In the genomic region with DNA sequence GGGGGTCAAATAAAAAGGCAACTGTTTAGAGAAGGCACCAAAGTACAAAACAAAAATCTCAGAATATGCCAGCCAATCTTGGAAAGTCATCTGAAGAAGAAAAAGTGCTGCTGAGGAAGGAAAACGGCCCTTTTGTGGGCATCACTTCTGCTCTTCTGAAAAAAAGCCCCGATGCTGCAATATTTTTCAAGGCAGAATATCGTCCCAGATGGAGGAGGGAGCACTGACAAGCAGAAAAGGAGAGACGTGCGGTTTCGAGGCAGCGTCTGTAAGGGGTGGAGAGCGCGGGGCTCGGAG, we compare ENCODE assay signal across 7 cellular contexts. TPM values are rescaled to one million over a fixed set of nuclear protein-coding genes. Genes with fewer than 3 reads are reported as not detected.
A peak's percentile ranks its signal among the peaks of the same experiment; 100 is the strongest.
DNase-seq lines count a peak whose midpoint lies in the region; ATAC-seq, FAIRE-seq and TF ChIP-seq lines count a peak whose summit lies in the region.

No MANE protein-coding gene starts in this region.

- no peak overlapping the region for H2BK5ac ChIP-seq in IMR-90 (ENCODE audit: low read depth, low read length, poor library complexity, severe bottlenecking)

- H3K36me3 ChIP-seq in IMR-90 (ENCODE audit: control insufficient read depth, insufficient read depth, low read length) (no peaks in the 10 kb centered on the region), pancreas (peaks cover 0 to 3% (median 0%) of the 10 kb centered on the region in 3 donors)

- H2AFZ ChIP-seq in IMR-90 (replicated peaks; ENCODE audit: low read length, poor library complexity), result peak overlapping the region; percentile 93

- peaks cover 13% of the 10 kb centered on the region for H3K27me3 Mint-ChIP-seq in endothelial cell (ENCODE audit: unreplicated experiment)

- no peak for TF ChIP-seq CTCF in GM20000 (IDR thresholded peaks at IDR 0.05; ENCODE audit: extremely low read depth, missing control alignments)
- no peak for TF ChIP-seq CTCF in IMR-90 (conservative IDR thresholded peaks at IDR 0.05; ENCODE audit: low read depth, low read length)
- no peak for TF ChIP-seq CTCF in endothelial cell (IDR thresholded peaks at IDR 0.05; ENCODE audit: unreplicated experiment)
- TF ChIP-seq CTCF in pancreas (IDR thresholded peaks at IDR 0.05), result no peak

- no peaks in the 10 kb centered on the region for H4K20me1 ChIP-seq in IMR-90 (ENCODE audit: insufficient read depth, low read length)

- H3K27ac ChIP-seq in IMR-90 (ENCODE audit: insufficient read depth, low read length) (no peak overlapping the region), pancreas (no peak overlapping the region)

- H3K9me1 ChIP-seq in IMR-90 (ENCODE audit: insufficient read depth, low read length), result no peaks in the 10 kb centered on the region

- H4K91ac ChIP-seq in IMR-90 (ENCODE audit: insufficient read depth, low read depth, low read length), result no peak overlapping the region

- H3K4me1 Mint-ChIP-seq in endothelial cell (ENCODE audit: unreplicated experiment), result peaks cover 20% of the 10 kb centered on the region

- H2BK20ac ChIP-seq in IMR-90 (ENCODE audit: low read depth, low read length), result no peak overlapping the region

- peak overlapping the region; percentile 85 for H3K27ac Mint-ChIP-seq in endothelial cell (ENCODE audit: unreplicated experiment)

- H3K79me1 ChIP-seq in IMR-90 (ENCODE audit: low read depth in 1 of 2, low read length in 2 of 2), result no peaks in the 10 kb centered on the region

- H3K9me3 Mint-ChIP-seq in endothelial cell (ENCODE audit: unreplicated experiment), result no peaks in the 10 kb centered on the region

- TF ChIP-seq RAD21 in IMR-90 (IDR thresholded peaks at IDR 0.05; ENCODE audit: low read length), result no peak

- H3K27me3 ChIP-seq in IMR-90 (ENCODE audit: control insufficient read depth, insufficient read depth, low read length) (peaks cover 39% of the 10 kb centered on the region), pancreas (peaks cover 0 to 7% (median 0%) of the 10 kb centered on the region in 4 donors)

- no peak overlapping the region for H2AK5ac ChIP-seq in IMR-90 (ENCODE audit: low read depth, low read length)

- no peak overlapping the region for H3K9ac ChIP-seq in IMR-90 (ENCODE audit: low read depth, low read length)

- H3K4ac ChIP-seq in IMR-90 (ENCODE audit: low read depth, low read length), result no peak overlapping the region

- no peak for TF ChIP-seq POLR2A in IMR-90 (IDR thresholded peaks at IDR 0.05; ENCODE audit: low read depth, low read length)

- H3K23ac ChIP-seq in IMR-90 (ENCODE audit: low read depth, low read length), result no peak overlapping the region

- intact Hi-C loops in IMR-90 (cut with micrococcal nuclease) (loop anchor here (2.0 to 5.0 kb wide), 2 partner anchors 155 to 215 kb away; a partner anchor contains a TSS), pancreas (cut with DNase I) (no loop called here)

- H3K4me3 Mint-ChIP-seq in endothelial cell (ENCODE audit: unreplicated experiment), result peak overlapping the region; percentile 97

- in situ Hi-C loops in IMR-90 (cut with MboI; ENCODE audit: low sequenced_read_pairs), result no loop called here

- H3K18ac ChIP-seq in IMR-90 (ENCODE audit: low read depth, low read length), result no peak overlapping the region

- H3K4me3 ChIP-seq in IMR-90 (ENCODE audit: insufficient read depth, low read depth, low read length) (peak overlapping the region; percentile 64), pancreas (peak overlapping the region; percentile 47 to 81 (median 70))

- dilution Hi-C loops in IMR-90 (cut with HindIII; ENCODE audit: low sequenced_read_pairs, unreplicated experiment), result no loop called here

- H3K9me3 ChIP-seq in IMR-90 (ENCODE audit: control insufficient read depth, insufficient read depth, low read length) (no peaks in the 10 kb centered on the region), pancreas (no peaks in the 10 kb centered on the region)

- ATAC-seq in IMR-90 (ENCODE audit: low read depth) (peak; percentile 24), pancreas (peak in 3 of 4 donors; percentile 4 to 31 (median 14)), HG03520 (IDR thresholded peaks at IDR 0.05; ENCODE audit: unreplicated experiment) (no peak)

- H2AK9ac ChIP-seq in IMR-90 (replicated peaks; ENCODE audit: low read depth, low read length, poor library complexity), result no peak overlapping the region

- H3K4me2 ChIP-seq in IMR-90 (ENCODE audit: low read depth, low read length), result peak overlapping the region; percentile 98

- CTCF ChIA-PET in IMR-90 (lab: Yijun Ruan, JAX), result interaction anchor here (1.1 kb wide), 1 partner anchor 8 kb away, joined by 6 read pairs; no protein-coding TSS in a partner anchor

- no TSS peak for BruUV-seq in IMR-90 (replicated peaks; lab: Mats Ljungman, UMichigan)

- DNase-seq in GM20000 (ENCODE audit: low spot score) (peak; percentile 22), IMR-90 (no peak), endothelial cell (ENCODE audit: low spot score) (no peak), pancreas (no peak), ureter (ENCODE audit: low spot score) (no peak), dedifferentiated amniotic fluid mesenchymal stem cell (ENCODE audit: extremely low spot score) (no peak)

- H3K14ac ChIP-seq in IMR-90 (replicated peaks; ENCODE audit: low read depth, low read length), result no peak overlapping the region

- H4K8ac ChIP-seq in IMR-90 (ENCODE audit: low read depth in 2 of 2, low read length in 2 of 2), result no peak overlapping the region

- H4K5ac ChIP-seq in IMR-90 (ENCODE audit: low read depth, low read length), result no peak overlapping the region

- WGBS in IMR-90 (ENCODE audit: extremely low coverage in 2 of 2, insufficient read length in 1 of 2), 2 experiments, result 0% methylated on average over 1 of the region's 10 CpGs; no CpG with 5 or more reads in 1 of the 2 experiments
- 3 to 4% methylated on average over 10 of the region's 10 CpGs for WGBS in pancreas, 2 donors

- H2BK15ac ChIP-seq in IMR-90 (ENCODE audit: low read depth, low read length), result no peak overlapping the region

- peaks cover 8% of the 10 kb centered on the region for H3K36me3 Mint-ChIP-seq in endothelial cell (ENCODE audit: low read depth, unreplicated experiment)

- POLR2A ChIA-PET in IMR-90 (lab: Charles Lee; ENCODE audit: unreplicated experiment), result no interaction called here

- H3K4me1 ChIP-seq in IMR-90 (ENCODE audit: control insufficient read depth, insufficient read depth, low read length) (no peaks in the 10 kb centered on the region), pancreas (peaks cover 0 to 11% (median 0%) of the 10 kb centered on the region in 3 donors)

- FAIRE-seq in pancreas (lab: Jason Lieb, UNC), result no peak

- H2BK120ac ChIP-seq in IMR-90 (ENCODE audit: low read depth, low read length), result no peak overlapping the region

- no peak overlapping the region for H3K56ac ChIP-seq in IMR-90 (ENCODE audit: extremely low read depth, insufficient read depth, low read length)

TF ChIP-seq in IMR-90, 13 proteins besides CTCF, POLR2A, EP300 and RAD21:
- no peak for TF ChIP-seq RFX5 (IDR thresholded peaks at IDR 0.05; ENCODE audit: low read depth, low read length)
- TF ChIP-seq, protein P1, sequence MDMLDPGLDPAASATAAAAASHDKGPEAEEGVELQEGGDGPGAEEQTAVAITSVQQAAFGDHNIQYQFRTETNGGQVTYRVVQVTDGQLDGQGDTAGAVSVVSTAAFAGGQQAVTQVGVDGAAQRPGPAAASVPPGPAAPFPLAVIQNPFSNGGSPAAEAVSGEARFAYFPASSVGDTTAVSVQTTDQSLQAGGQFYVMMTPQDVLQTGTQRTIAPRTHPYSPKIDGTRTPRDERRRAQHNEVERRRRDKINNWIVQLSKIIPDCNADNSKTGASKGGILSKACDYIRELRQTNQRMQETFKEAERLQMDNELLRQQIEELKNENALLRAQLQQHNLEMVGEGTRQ (IDR thresholded peaks at IDR 0.05; ENCODE audit: low read depth, low read length), result no peak
- no peak for TF ChIP-seq RCOR1 (IDR thresholded peaks at IDR 0.05; ENCODE audit: insufficient replicate concordance, low read length)
- no peak for TF ChIP-seq NFE2L2 (IDR thresholded peaks at IDR 0.05; ENCODE audit: low read depth, low read length)
- TF ChIP-seq BHLHE40 (IDR thresholded peaks at IDR 0.05; ENCODE audit: low read depth, low read length), result no peak
- TF ChIP-seq MXI1 (IDR thresholded peaks at IDR 0.05; ENCODE audit: borderline replicate concordance, low read depth, low read length), result no peak
- TF ChIP-seq CEBPB (IDR thresholded peaks at IDR 0.05; ENCODE audit: low read depth, low read length), result no peak
- TF ChIP-seq MAZ (IDR thresholded peaks at IDR 0.05; ENCODE audit: borderline replicate concordance, low read depth, low read length), result no peak
- no peak for TF ChIP-seq SMC3 (IDR thresholded peaks at IDR 0.05; ENCODE audit: low read depth, low read length)
- TF ChIP-seq MAFK (IDR thresholded peaks at IDR 0.05; ENCODE audit: low read depth, low read length), result no peak
- TF ChIP-seq CHD1 (IDR thresholded peaks at IDR 0.05; ENCODE audit: low read depth, low read length), result no peak
- TF ChIP-seq, protein P2, sequence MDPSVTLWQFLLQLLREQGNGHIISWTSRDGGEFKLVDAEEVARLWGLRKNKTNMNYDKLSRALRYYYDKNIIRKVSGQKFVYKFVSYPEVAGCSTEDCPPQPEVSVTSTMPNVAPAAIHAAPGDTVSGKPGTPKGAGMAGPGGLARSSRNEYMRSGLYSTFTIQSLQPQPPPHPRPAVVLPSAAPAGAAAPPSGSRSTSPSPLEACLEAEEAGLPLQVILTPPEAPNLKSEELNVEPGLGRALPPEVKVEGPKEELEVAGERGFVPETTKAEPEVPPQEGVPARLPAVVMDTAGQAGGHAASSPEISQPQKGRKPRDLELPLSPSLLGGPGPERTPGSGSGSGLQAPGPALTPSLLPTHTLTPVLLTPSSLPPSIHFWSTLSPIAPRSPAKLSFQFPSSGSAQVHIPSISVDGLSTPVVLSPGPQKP (IDR thresholded peaks at IDR 0.05; ENCODE audit: borderline replicate concordance, low read depth, low read length), result no peak
- TF ChIP-seq FOS (IDR thresholded peaks at IDR 0.05; ENCODE audit: low read depth, low read length), result no peak
TF ChIP-seq in IMR-90: peak in this region for 0.

RNA-seq across cellular contexts. Expression of a gene that starts 1.0 kb away (rescaled TPM):
- total RNA-seq in IMR-90 (2012; rRNA removed), result 0.18 and 0.56 TPM in 2 replicates
- polyA plus RNA-seq in IMR-90 (2012; rRNA removed), result 0.13 and 0.19 TPM in 2 replicates
- polyA plus RNA-seq in IMR-90 (2012; cell fraction: cytosol; rRNA removed), result 0.03 and 0.13 TPM in 2 replicates
- not detected in 2 replicates for polyA plus RNA-seq in IMR-90 (2012; cell fraction: nucleus; rRNA removed; ENCODE audit: low replicate concordance)
- total RNA-seq in endothelial cell (ENCODE audit: unreplicated experiment), result 32.5 TPM
- total RNA-seq in pancreas, result 1 to 10 TPM; 1.7 to 5.7 (median 4.5) TPM
- polyA plus RNA-seq in pancreas, result 1 to 10 TPM in 1 of 2 donors, under 1 TPM in 1; 0.91 to 3.2 TPM
- total RNA-seq in ureter, result 18.4 TPM
